In the genomic region with DNA sequence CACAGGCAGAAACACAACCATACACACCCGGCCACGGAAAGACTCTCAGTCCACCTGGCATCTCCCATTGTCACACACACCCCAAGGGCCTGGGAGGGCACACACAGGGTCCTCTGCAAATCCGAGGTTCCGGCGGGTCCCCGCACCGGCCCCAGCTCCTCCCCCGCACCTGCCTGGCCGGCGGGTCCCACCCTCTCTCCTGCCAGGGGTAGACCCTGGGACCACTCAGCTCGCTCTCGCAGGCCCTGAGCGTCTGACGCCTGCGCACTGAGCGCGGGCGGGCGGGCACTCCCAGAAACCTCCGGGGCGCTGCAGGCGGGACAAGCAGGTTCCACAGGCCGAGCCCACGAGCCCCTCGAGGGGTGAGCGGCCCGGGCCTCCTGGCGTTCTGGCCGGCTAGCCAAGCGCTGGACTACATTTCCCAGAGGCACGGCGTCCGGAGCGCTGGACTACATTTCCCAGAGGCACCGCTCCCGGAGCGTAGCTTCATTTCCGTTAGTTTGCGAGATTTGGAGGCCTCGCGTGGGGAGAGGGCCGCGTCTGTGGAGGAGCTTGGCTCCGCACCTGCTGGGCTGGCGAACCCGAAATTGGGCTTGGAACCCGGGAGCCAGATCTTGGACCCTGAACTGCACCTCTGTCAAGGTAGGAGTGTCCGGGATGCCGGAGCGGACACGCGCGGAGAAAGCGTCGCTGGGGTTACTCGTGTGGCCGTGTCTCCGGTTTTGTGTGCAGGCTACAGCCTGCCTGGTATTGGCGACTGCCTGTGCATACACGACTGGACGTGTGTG, we compare ENCODE assay signal across 1 cellular context.
TF ChIP-seq lines count a peak whose summit lies in the region.

TSS of gene ZNF420 (plus strand) at position 505 of the 788 bp plus-strand sequence. CDS start 10,686 bp downstream, outside the sequence.

TF ChIP-seq in liver, 16 proteins besides CTCF, POLR2A, EP300 and RAD21 (continued from another document):
- TF ChIP-seq, protein P1, sequence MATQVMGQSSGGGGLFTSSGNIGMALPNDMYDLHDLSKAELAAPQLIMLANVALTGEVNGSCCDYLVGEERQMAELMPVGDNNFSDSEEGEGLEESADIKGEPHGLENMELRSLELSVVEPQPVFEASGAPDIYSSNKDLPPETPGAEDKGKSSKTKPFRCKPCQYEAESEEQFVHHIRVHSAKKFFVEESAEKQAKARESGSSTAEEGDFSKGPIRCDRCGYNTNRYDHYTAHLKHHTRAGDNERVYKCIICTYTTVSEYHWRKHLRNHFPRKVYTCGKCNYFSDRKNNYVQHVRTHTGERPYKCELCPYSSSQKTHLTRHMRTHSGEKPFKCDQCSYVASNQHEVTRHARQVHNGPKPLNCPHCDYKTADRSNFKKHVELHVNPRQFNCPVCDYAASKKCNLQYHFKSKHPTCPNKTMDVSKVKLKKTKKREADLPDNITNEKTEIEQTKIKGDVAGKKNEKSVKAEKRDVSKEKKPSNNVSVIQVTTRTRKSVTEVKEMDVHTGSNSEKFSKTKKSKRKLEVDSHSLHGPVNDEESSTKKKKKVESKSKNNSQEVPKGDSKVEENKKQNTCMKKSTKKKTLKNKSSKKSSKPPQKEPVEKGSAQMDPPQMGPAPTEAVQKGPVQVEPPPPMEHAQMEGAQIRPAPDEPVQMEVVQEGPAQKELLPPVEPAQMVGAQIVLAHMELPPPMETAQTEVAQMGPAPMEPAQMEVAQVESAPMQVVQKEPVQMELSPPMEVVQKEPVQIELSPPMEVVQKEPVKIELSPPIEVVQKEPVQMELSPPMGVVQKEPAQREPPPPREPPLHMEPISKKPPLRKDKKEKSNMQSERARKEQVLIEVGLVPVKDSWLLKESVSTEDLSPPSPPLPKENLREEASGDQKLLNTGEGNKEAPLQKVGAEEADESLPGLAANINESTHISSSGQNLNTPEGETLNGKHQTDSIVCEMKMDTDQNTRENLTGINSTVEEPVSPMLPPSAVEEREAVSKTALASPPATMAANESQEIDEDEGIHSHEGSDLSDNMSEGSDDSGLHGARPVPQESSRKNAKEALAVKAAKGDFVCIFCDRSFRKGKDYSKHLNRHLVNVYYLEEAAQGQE (IDR thresholded peaks at IDR 0.05): peak; percentile 17
- TF ChIP-seq NR2F2 (IDR thresholded peaks at IDR 0.05) (peak; percentile 27), SP1 (IDR thresholded peaks at IDR 0.05) (peak; percentile 59), MAX (IDR thresholded peaks at IDR 0.05) (peak; percentile 70), GABPA (IDR thresholded peaks at IDR 0.05 in 1 of 2, conservative IDR thresholded peaks at IDR 0.05 in 1 of 2) (peak; percentile 63 to 92), EGR1 (IDR thresholded peaks at IDR 0.05; ENCODE audit: low read depth in 2 of 2) (peak in 1 of 2 donors; percentile 31)
